8 cellular contexts compared by ENCODE assay signal in genomic region chr20:2692036-2692885, GRCh38. TPM values are rescaled to one million over a fixed set of nuclear protein-coding genes. Genes with fewer than 3 reads are reported as not detected.
DNase-seq lines count a peak whose midpoint lies in the region; ATAC-seq and TF ChIP-seq lines count a peak whose summit lies in the region.

TSS of gene EBF4 (plus strand) at chr20:2692780. CDS start at chr20:2693646, 866 bp downstream.

- no peaks in the 10 kb centered on the region for H3K79me2 ChIP-seq in PC-3 (ENCODE audit: low read length)

- intact Hi-C loops in PC-3 (cut with micrococcal nuclease) = no loop called here

- H3K4me2 ChIP-seq in PC-3 (ENCODE audit: low read length) = peak within 1 kb of the TSS; percentile 78

- H3K4me1 ChIP-seq in PC-3 (ENCODE audit: insufficient read depth, low read length) (peaks cover 3% of the 10 kb centered on the region; the same call in 1 of the 2 replicates), iPS DF 6.9 (ENCODE audit: control insufficient read depth, insufficient read depth, low read length) (peaks cover 2% of the 10 kb centered on the region; the same call in 1 of the 2 replicates)

- no TSS peak for BruUV-seq in PC-3 (replicated peaks; lab: Mats Ljungman, UMichigan)

- no peaks in the 10 kb centered on the region for H4K20me1 ChIP-seq in PC-3 (ENCODE audit: low read length)

- DNase-seq in NCI-H524 (lab: John Stamatoyannopoulos, UW) (peak; percentile 28 to 29), NCI-H524 treated with DMSO at 0.1 percent for 48 hours (lab: John Stamatoyannopoulos, UW) (no peak), PC-3 (no peak), astrocyte of the spinal cord (ENCODE audit: low read depth, low spot score) (no peak), iPS DF 6.9 (ENCODE audit: low read depth, low spot score) (no peak), retina (peak; percentile 79), SIG-M5 treated with dmso at 0.1 percent for 504 hours (lab: John Stamatoyannopoulos, UW; ENCODE audit: unreplicated experiment) (no peak)

- H3K9me3 ChIP-seq in PC-3 (ENCODE audit: low read length) = no peaks in the 10 kb centered on the region
- H3K9me3 ChIP-seq in iPS DF 6.9 (ENCODE audit: control insufficient read depth, insufficient read depth, low read length) = no peaks in the 10 kb centered on the region

- peak within 1 kb of the TSS; percentile 78 for H2AFZ ChIP-seq in PC-3 (ENCODE audit: low read length)

- POLR2A ChIA-PET in PC-3 (lab: Charles Lee; ENCODE audit: unreplicated experiment) = no interaction called here

- H3K36me3 ChIP-seq in PC-3 (ENCODE audit: low read depth, low read length) (no peaks in the 10 kb centered on the region), iPS DF 6.9 (ENCODE audit: control insufficient read depth, insufficient read depth, low read length) (no peaks in the 10 kb centered on the region)

- in situ Hi-C loops in astrocyte of the spinal cord (cut with HindIII; ENCODE audit: low sequenced_read_pairs) = no loop called here

- no peak within 1 kb of the TSS for H3K9ac ChIP-seq in PC-3 (ENCODE audit: low read length)

- TF ChIP-seq CTCF in PC-3 (conservative IDR thresholded peaks at IDR 0.05; ENCODE audit: low read depth, low read length) (no peak), astrocyte of the spinal cord (IDR thresholded peaks at IDR 0.05; ENCODE audit: low read depth, low read length) (no peak)

- WGBS in iPS DF 6.9 (ENCODE audit: insufficient coverage, insufficient read length) = no CpG with 5 or more reads among the region's 106 CpGs

- H3K27me3 ChIP-seq in PC-3 (ENCODE audit: low read length) (peaks cover 45% of the 10 kb centered on the region), iPS DF 6.9 (ENCODE audit: control insufficient read depth, insufficient read depth, low read length) (peaks cover 65% of the 10 kb centered on the region)

- H3K4me3 ChIP-seq in PC-3 (ENCODE audit: low read length) = peak within 1 kb of the TSS; percentile 53
- H3K4me3 ChIP-seq in astrocyte of the spinal cord (ENCODE audit: low read depth, low read length) = peak within 1 kb of the TSS; percentile 17
- peak within 1 kb of the TSS; percentile 49; the same call in 1 of the 2 replicates for H3K4me3 ChIP-seq in iPS DF 6.9 (ENCODE audit: low read length)

- CTCF ChIA-PET in PC-3 (lab: Charles Lee) = no interaction called here

- peak; percentile 19 for ATAC-seq in PC-3
- no peak for ATAC-seq in HG03097 (IDR thresholded peaks at IDR 0.05; ENCODE audit: low FRiP score, unreplicated experiment)

- H3F3A ChIP-seq in PC-3 (ENCODE audit: low read length, unreplicated experiment) = no peaks in the 10 kb centered on the region

- H3K27ac ChIP-seq in PC-3 (ENCODE audit: low read length) (no peak within 1 kb of the TSS), iPS DF 6.9 (ENCODE audit: low read length) (no peak within 1 kb of the TSS)

- no peaks in the 10 kb centered on the region for H3K9me2 ChIP-seq in PC-3 (replicated peaks; ENCODE audit: low read length)

RNA-seq across cellular contexts. Expression of gene EBF4, which starts in this region (rescaled TPM):
- 0.98 and 1.8 TPM in 2 replicates for total RNA-seq in PC-3 (2014; rRNA removed)

Comparison
In these comparisons a context has a peak if more than half of its experiments do, and no peak if none do; other contexts are left out.
1. DNase-seq: peak in NCI-H524 (2 of 2) and retina (single experiment); none in NCI-H524 treated with DMSO at 0.1 percent for 48 hours (single experiment), PC-3 (single experiment), astrocyte of the spinal cord (single experiment), iPS DF 6.9 (single experiment) and SIG-M5 treated with dmso at 0.1 percent for 504 hours (single experiment).
2. Peak in every context shown above with its lines, with median percentiles within 50 percentile points of each other: H3K4me3 ChIP-seq.